1 cellular context compared by ENCODE assay signal in genomic region chr3:129314757-129315385, GRCh38.
TF ChIP-seq lines count a peak whose summit lies in the region.

No MANE protein-coding gene starts in this region.

TF ChIP-seq in HepG2, 621 proteins besides CTCF, POLR2A, EP300 and RAD21 (continued from another document and continues in another):
- no peak for TF ChIP-seq ATF4 (CRISPR knock-in tag; IDR thresholded peaks at IDR 0.05)
- TF ChIP-seq CBX2 (IDR thresholded peaks at IDR 0.05; ENCODE audit: low read depth, low read length): no peak
- TF ChIP-seq CBX2 (CRISPR knock-in tag; IDR thresholded peaks at IDR 0.05; ENCODE audit: low read depth): no peak
- TF ChIP-seq DNMT1 (CRISPR knock-in tag; IDR thresholded peaks at IDR 0.05): no peak
- no peak for TF ChIP-seq ZNF746 (CRISPR knock-in tag; IDR thresholded peaks at IDR 0.05)
- no peak for TF ChIP-seq TERF1 (CRISPR knock-in tag; IDR thresholded peaks at IDR 0.05)
- TF ChIP-seq ZNF770 (CRISPR knock-in tag; IDR thresholded peaks at IDR 0.05): no peak
- no peak for TF ChIP-seq GTF2F1 (IDR thresholded peaks at IDR 0.05; ENCODE audit: low read length)
- no peak for TF ChIP-seq ZNF407 (CRISPR knock-in tag; IDR thresholded peaks at IDR 0.05; ENCODE audit: not compliant biosample characterization)
- no peak for TF ChIP-seq KLF6 (CRISPR knock-in tag; IDR thresholded peaks at IDR 0.05)
- TF ChIP-seq THRA (CRISPR knock-in tag; IDR thresholded peaks at IDR 0.05; ENCODE audit: borderline replicate concordance): no peak
- no peak for TF ChIP-seq ATM (IDR thresholded peaks at IDR 0.05; ENCODE audit: borderline replicate concordance)
- no peak for TF ChIP-seq POLR2AphosphoS2 (IDR thresholded peaks at IDR 0.05; ENCODE audit: low read depth, low read length)
- TF ChIP-seq CEBPZ (IDR thresholded peaks at IDR 0.05; ENCODE audit: low read length): no peak
- TF ChIP-seq ZSCAN12 (CRISPR knock-in tag; IDR thresholded peaks at IDR 0.05): no peak
- TF ChIP-seq ZBED4 (CRISPR knock-in tag; IDR thresholded peaks at IDR 0.05; ENCODE audit: borderline replicate concordance): peak; percentile 19; the same call in 1 of the 2 replicates
- TF ChIP-seq REST (IDR thresholded peaks at IDR 0.05; ENCODE audit: borderline replicate concordance in 1 of 2, low read depth in 1 of 2, low read length in 2 of 2): no peak
- TF ChIP-seq HDAC1 (CRISPR knock-in tag; IDR thresholded peaks at IDR 0.05): peak; percentile 60; the same call in 1 of the 2 replicates
- 0 out of 2 replicates have a peak, but pooled peaks have one; percentile 41 for TF ChIP-seq ZSCAN29 (CRISPR knock-in tag; conservative IDR thresholded peaks at IDR 0.05)
- no peak; the same call in 1 of the 2 replicates for TF ChIP-seq ATF3 (CRISPR knock-in tag; IDR thresholded peaks at IDR 0.05)
